ENCODE assay signal across 1 cellular context in the genomic region with DNA sequence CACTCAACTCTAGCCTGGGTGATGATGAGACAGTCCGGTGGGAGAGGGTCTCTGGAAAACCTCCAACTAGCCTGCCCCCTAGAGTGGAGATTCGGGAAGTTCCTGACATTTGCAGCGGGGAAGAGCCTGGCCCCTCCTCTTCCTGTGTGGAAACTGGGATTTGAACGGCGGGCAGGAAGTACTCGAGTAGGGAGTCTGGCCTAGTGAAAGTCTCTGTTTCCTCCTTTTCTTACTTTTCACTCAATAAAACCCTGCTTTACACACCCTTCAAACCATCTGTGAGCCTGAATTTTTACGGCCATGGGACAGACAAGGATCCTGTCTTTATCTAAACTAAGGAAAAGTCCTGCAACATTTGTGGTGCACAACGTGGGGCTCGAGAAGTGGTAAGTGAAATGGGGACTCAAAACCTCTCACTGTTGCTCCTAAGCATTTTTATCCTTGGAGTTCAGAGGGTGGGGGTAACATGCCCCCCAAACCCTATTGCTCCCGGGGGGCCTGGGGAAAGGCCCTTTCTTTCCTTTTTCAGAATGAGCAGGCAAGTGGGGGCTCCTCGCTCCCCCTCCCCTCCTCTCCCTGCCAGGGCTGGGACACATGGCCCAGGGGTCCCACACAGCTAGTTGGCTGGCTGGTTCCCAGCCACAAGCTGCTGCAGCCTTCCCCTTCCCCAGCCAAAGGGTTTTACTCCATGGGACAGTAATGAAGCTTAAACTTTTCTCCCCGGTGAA.
TF ChIP-seq lines count a peak whose summit lies in the region.

No MANE protein-coding gene starts in this region.

TF ChIP-seq in HCT116, 20 proteins besides CTCF, POLR2A, EP300 and RAD21 (continued from another document):
- TF ChIP-seq ZFX (IDR thresholded peaks at IDR 0.05) (peak; percentile 93), EZH2phosphoT487 (IDR thresholded peaks at IDR 0.05; ENCODE audit: borderline replicate concordance) (no peak), ELF1 (IDR thresholded peaks at IDR 0.05; ENCODE audit: borderline replicate concordance, low read depth) (peak; percentile 40)
